26 cellular contexts compared by ENCODE assay signal in genomic region chr1:26142165-26142564, GRCh38. TPM values are rescaled to one million over a fixed set of nuclear protein-coding genes. Genes with fewer than 3 reads are reported as not detected.
DNase-seq lines count a peak whose midpoint lies in the region; ATAC-seq and TF ChIP-seq lines count a peak whose summit lies in the region.
"Had no signal": no experiment of that assay in that cellular context is flagged by ENCODE, and none has a peak within 500 bp of the region (broad histone marks: within the 10 kb centered on the region; RNA-seq: fewer than 3 reads in every experiment).

No MANE protein-coding gene starts in this region.

- H4K20me1 ChIP-seq in BLaER1 treated with 17β-estradiol and CSF1 and Interleukin-3, amounts not matched to agents 10 nM and 100 nM = no peaks in the 10 kb centered on the region

- in situ Hi-C loops in brain microvascular endothelial cell (cut with HindIII; ENCODE audit: low pct_ligation_motif_present, low sequenced_read_pairs) = no loop called here

- POLR2A ChIA-PET in HEK293 (lab: Yijun Ruan, JAX) = no interaction called here

- peaks cover 8 to 26% (median 16%) of the 10 kb centered on the region in 10 experiments; a peak in 18 of 20 replicates for H3K4me1 ChIP-seq in BLaER1 treated with 17β-estradiol and CSF1 and Interleukin-3, amounts not matched to agents 10 nM and 100 nM
- H3K4me1 ChIP-seq in HEK293 (ENCODE audit: control insufficient read depth, insufficient read depth, low read length) (no peaks in the 10 kb centered on the region), mononuclear cell (ENCODE audit: insufficient read depth, low read length) (peaks cover 13% of the 10 kb centered on the region)
- H3K4me1 ChIP-seq: pancreas had no signal

- ATAC-seq in GM19023 (IDR thresholded peaks at IDR 0.05; ENCODE audit: unreplicated experiment) (no peak), HG02938 (IDR thresholded peaks at IDR 0.05; ENCODE audit: unreplicated experiment) (no peak)
- ATAC-seq: activated T-cell treated with anti-CD3 and anti-CD28 coated beads, Interleukin-2, amount 50 U/mL, for 72 hours; pancreas; T-helper 17 cell had no signal

- H3K9me3 ChIP-seq in BLaER1 treated with 17β-estradiol and CSF1 and Interleukin-3, amounts not matched to agents 10 nM and 100 nM (replicated peaks in 1 of 11) = no peaks in the 10 kb centered on the region
- no peaks in the 10 kb centered on the region for H3K9me3 ChIP-seq in HEK293 (ENCODE audit: control insufficient read depth, insufficient read depth, low read depth, low read length)
- no peaks in the 10 kb centered on the region for H3K9me3 ChIP-seq in mononuclear cell (ENCODE audit: low read depth, low read length)
- H3K9me3 ChIP-seq: pancreas, upper lobe of left lung had no signal

- H3K4me2 ChIP-seq in BLaER1 treated with 17β-estradiol and CSF1 and Interleukin-3, amounts not matched to agents 10 nM and 100 nM = peak overlapping the region in 6 of 11 experiments; percentile 8 to 60 (median 40); a peak in 10 of 22 replicates

- H3K27me3 ChIP-seq in BLaER1 treated with 17β-estradiol and CSF1 and Interleukin-3, amounts not matched to agents 10 nM and 100 nM = no peaks in the 10 kb centered on the region
- H3K27me3 ChIP-seq in brain microvascular endothelial cell (replicated peaks) (no peaks in the 10 kb centered on the region), mononuclear cell (ENCODE audit: insufficient read depth, low read length) (no peaks in the 10 kb centered on the region)
- H3K27me3 ChIP-seq: pancreas, upper lobe of left lung had no signal

- CTCF ChIA-PET in HEK293 (lab: Yijun Ruan, JAX) = interaction anchor here (0.6 to 7.4 kb wide), 9 partner anchors 14 to 250 kb away, joined by 3 to 129 read pairs (median 5); partner anchors contain the start of genes PDIK1L and ZNF593

- no peak for DNase-seq in brain microvascular endothelial cell
- no peak for DNase-seq in T-helper 2 cell
- DNase-seq: activated naive CD4-positive, alpha-beta T cell; activated T-cell treated with anti-CD3 and anti-CD28 coated beads, Interleukin-2, amount 50 U/mL, for 72 hours; CD4-positive, alpha-beta T cell; kidney glomerular epithelial cell; NCI-H1417; NCI-H2029 treated with DMSO at 0.1 percent for 48 hours; NCI-H2227 treated with DMSO at 0.1 percent for 48 hours; NCI-H748 treated with DMSO at 0.1 percent for 48 hours; nephron progenitor cell; pancreas; retina; stimulated activated CD4-positive, alpha-beta T cell treated with anti-CD3 and anti-CD28 coated beads, Interleukin-2, amount 100 ng/mL, for 48 hours; T-helper 17 cell; upper lobe of left lung had no signal

- H3K27ac ChIP-seq in BLaER1 treated with 17β-estradiol and CSF1 and Interleukin-3, amounts not matched to agents 10 nM and 100 nM = no peak overlapping the region
- H3K27ac ChIP-seq in HEK293 (ENCODE audit: extremely low read depth, low read depth, low read length) (no peak overlapping the region), brain microvascular endothelial cell (no peak overlapping the region)
- H3K27ac ChIP-seq: pancreas, SK-N-MC, upper lobe of left lung had no signal

- H3K36me3 ChIP-seq in BLaER1 treated with 17β-estradiol and CSF1 and Interleukin-3, amounts not matched to agents 10 nM and 100 nM = no peaks in the 10 kb centered on the region
- H3K36me3 ChIP-seq in HEK293 (ENCODE audit: control insufficient read depth in 2 of 2, insufficient read depth in 1 of 2, low read length in 2 of 2) (no peaks in the 10 kb centered on the region), brain microvascular endothelial cell (replicated peaks) (no peaks in the 10 kb centered on the region)
- H3K36me3 ChIP-seq: pancreas, upper lobe of left lung had no signal

- H3K4me3 ChIP-seq in BLaER1 treated with 17β-estradiol and CSF1 and Interleukin-3, amounts not matched to agents 10 nM and 100 nM = no peak overlapping the region
- H3K4me3 ChIP-seq in HEK293 (ENCODE audit: low read depth, low read length) (no peak overlapping the region), brain microvascular endothelial cell (ENCODE audit: low read depth, low read length) (no peak overlapping the region), mononuclear cell (ENCODE audit: low read length) (peak overlapping the region; percentile 15)
- H3K4me3 ChIP-seq: lung, pancreas, SK-N-MC had no signal

- TF ChIP-seq CTCF in HEK293 (tag by site-specific recombination; IDR thresholded peaks at IDR 0.05) = no peak
- peak; percentile 17 for TF ChIP-seq CTCF in brain microvascular endothelial cell (IDR thresholded peaks at IDR 0.05; ENCODE audit: low read depth, low read length, missing control alignments)

- H3K9ac ChIP-seq in BLaER1 treated with 17β-estradiol and CSF1 and Interleukin-3, amounts not matched to agents 10 nM and 100 nM = no peak overlapping the region

TF ChIP-seq in HEK293, 187 proteins besides CTCF, POLR2A, EP300 and RAD21:
- TF ChIP-seq ZNF404 (tag by site-specific recombination; IDR thresholded peaks at IDR 0.05) = no peak
- TF ChIP-seq ZNF624 (tag by site-specific recombination; IDR thresholded peaks at IDR 0.05) = no peak
- TF ChIP-seq ZNF19 (tag by site-specific recombination; IDR thresholded peaks at IDR 0.05; ENCODE audit: low read depth) = no peak
- 0 out of 2 replicates have a peak, but pooled peaks have one; percentile 15 for TF ChIP-seq ZBTB8A (tag by site-specific recombination; IDR thresholded peaks at IDR 0.05)
- no peak for TF ChIP-seq MYNN (tag by site-specific recombination; IDR thresholded peaks at IDR 0.05; ENCODE audit: borderline replicate concordance)
- no peak for TF ChIP-seq RBAK (tag by site-specific recombination; IDR thresholded peaks at IDR 0.05)
- no peak for TF ChIP-seq ZSCAN5A (tag by site-specific recombination; IDR thresholded peaks at IDR 0.05)
- no peak for TF ChIP-seq ZNF324 (tag by site-specific recombination; IDR thresholded peaks at IDR 0.05)

RNA-seq across cellular contexts. Expression of gene FAM110D, which starts 16.7 kb away (rescaled TPM):
- not detected for total RNA-seq in mononuclear cell
- total RNA-seq: activated T-cell treated with anti-CD3 and anti-CD28 coated beads, Interleukin-2, amount 50 U/mL, for 72 hours; CD4-positive, alpha-beta T cell; HT-29; M059J; T-helper 17 cell had no signal

RNA-seq across cellular contexts. Expression of gene C1orf232, which starts 26.6 kb away (rescaled TPM):
- total RNA-seq in mononuclear cell = not detected
- total RNA-seq: activated T-cell treated with anti-CD3 and anti-CD28 coated beads, Interleukin-2, amount 50 U/mL, for 72 hours; CD4-positive, alpha-beta T cell; HT-29; lung; M059J; mucosa of gallbladder; pancreas; T-helper 17 cell; upper lobe of left lung had no signal

RNA-seq across cellular contexts. Expression of gene ZNF593, which starts 27.5 kb away (rescaled TPM):
- 5.4 TPM for total RNA-seq in mononuclear cell

RNA-seq across cellular contexts. Expression of gene ZNF593OS, which starts 29.5 kb away (rescaled TPM):
- total RNA-seq in mononuclear cell = not detected
- total RNA-seq: activated T-cell treated with anti-CD3 and anti-CD28 coated beads, Interleukin-2, amount 50 U/mL, for 72 hours; CD4-positive, alpha-beta T cell; lung; M059J; pancreas; T-helper 17 cell; upper lobe of left lung had no signal

RNA-seq across cellular contexts. Expression of gene PDIK1L, which starts 30.5 kb away (rescaled TPM):
- total RNA-seq in mononuclear cell = 19.3 TPM
